ENCODE assay signal across 21 cellular contexts in genomic region chr11:121393855-121394254, GRCh38.
"Had no signal": no experiment of that assay in that cellular context is flagged by ENCODE, and none has a peak within 500 bp of the region (broad histone marks: within the 10 kb centered on the region; RNA-seq: fewer than 3 reads in every experiment).

No MANE protein-coding gene starts in this region.

- H3K27ac ChIP-seq: epithelial cell of prostate, prostate gland, vagina had no signal

- H3K9me3 Mint-ChIP-seq: dendritic cell treated with granulocyte-macrophage colony-stimulating factor and Interleukin-4, amounts not matched to agents 40 ng/mL and 50 ng/mL, for 4 days; immature natural killer cell; natural killer cell treated with Interleukin-12 subunit alpha and Interleukin-12 subunit beta and Interleukin-15 and Interleukin-18, amount 100 ng/mL, for 72 hours had no signal

- H3K9me3 ChIP-seq: prostate gland, transverse colon, vagina had no signal

- H3K27me3 ChIP-seq: transverse colon, vagina had no signal

- H3K27ac Mint-ChIP-seq: activated CD4-positive, alpha-beta T cell treated with anti-CD3 and anti-CD28 coated beads, Interleukin-2, amount 10 ng/mL, durations not matched to agents 7 days and 5 days; dendritic cell treated with granulocyte-macrophage colony-stimulating factor and Interleukin-4, amounts not matched to agents 40 ng/mL and 50 ng/mL, for 4 days; immature natural killer cell; natural killer cell treated with Interleukin-12 subunit alpha and Interleukin-12 subunit beta and Interleukin-15 and Interleukin-18, amount 100 ng/mL, for 72 hours had no signal

- H3K4me3 ChIP-seq: prostate gland, transverse colon, vagina had no signal

- H3K4me3 Mint-ChIP-seq: activated CD4-positive, alpha-beta T cell treated with anti-CD3 and anti-CD28 coated beads, Interleukin-2, amount 10 ng/mL, durations not matched to agents 7 days and 5 days; dendritic cell treated with granulocyte-macrophage colony-stimulating factor and Interleukin-4, amounts not matched to agents 40 ng/mL and 50 ng/mL, for 4 days; immature natural killer cell; natural killer cell treated with Interleukin-12 subunit alpha and Interleukin-12 subunit beta and Interleukin-15 and Interleukin-18, amount 100 ng/mL, for 72 hours had no signal

- ATAC-seq: natural killer cell treated with Interleukin-12 subunit alpha and Interleukin-12 subunit beta and Interleukin-15 and Interleukin-18, amount 100 ng/mL, for 72 hours; right cardiac atrium had no signal

- H3K36me3 Mint-ChIP-seq: immature natural killer cell; natural killer cell treated with Interleukin-12 subunit alpha and Interleukin-12 subunit beta and Interleukin-15 and Interleukin-18, amount 100 ng/mL, for 72 hours had no signal

- H3K36me3 ChIP-seq: prostate gland, transverse colon, vagina had no signal

- H3K4me1 ChIP-seq: prostate gland had no signal

- DNase-seq: activated CD4-positive, alpha-beta T cell treated with anti-CD3 and anti-CD28 coated beads, Interleukin-2, amount 10 ng/mL, durations not matched to agents 7 days and 5 days; activated CD4-positive, CD25-positive, alpha-beta regulatory T cell; activated CD8-positive, alpha-beta memory T cell treated with anti-CD3 and anti-CD28 coated beads for 24 hours; activated naive CD4-positive, alpha-beta T cell; aorta; cerebellar nuclear complex; effector memory CD4-positive, alpha-beta T cell; head of caudate nucleus; immature natural killer cell; mesendoderm; right cardiac atrium; small intestine; stimulated activated CD4-positive, alpha-beta T cell treated with anti-CD3 and anti-CD28 coated beads, Interleukin-4, amount 100 ng/mL, for 24 hours; stimulated activated naive CD4-positive, alpha-beta T cell treated with Interleukin-2 at 50 U/mL for 16 hours; substantia nigra; transverse colon had no signal

- H3K27me3 Mint-ChIP-seq: natural killer cell treated with Interleukin-12 subunit alpha and Interleukin-12 subunit beta and Interleukin-15 and Interleukin-18, amount 100 ng/mL, for 72 hours had no signal
